Comparison of ENCODE assay signal across 9 cellular contexts in the genomic region with DNA sequence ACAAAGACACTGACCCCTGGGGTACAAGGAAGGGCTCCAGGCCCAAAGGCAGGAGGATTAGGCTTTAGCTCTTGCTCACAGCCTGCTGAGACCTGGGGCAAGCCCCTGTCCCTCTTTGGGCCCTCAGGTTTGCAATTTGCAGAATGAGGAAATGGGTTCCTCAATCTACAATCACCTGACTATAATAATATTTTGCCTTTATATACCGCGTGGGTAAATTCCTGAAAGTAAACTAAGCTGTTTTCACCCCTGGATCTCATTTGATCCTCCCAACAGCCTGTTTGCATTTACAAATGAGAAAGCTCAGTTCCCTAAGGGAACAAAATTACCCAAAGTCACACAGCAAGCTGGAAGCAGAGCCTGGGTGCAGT. TPM values are rescaled to one million over a fixed set of nuclear protein-coding genes. Genes with fewer than 3 reads are reported as not detected.
DNase-seq lines count a peak whose midpoint lies in the region; ATAC-seq and TF ChIP-seq lines count a peak whose summit lies in the region.
"Had no signal": no experiment of that assay in that cellular context is flagged by ENCODE, and none has a peak within 500 bp of the region (broad histone marks: within the 10 kb centered on the region; RNA-seq: fewer than 3 reads in every experiment).

No MANE protein-coding gene starts in this region.

- ATAC-seq in GM23338 (no peak), GM18868 (IDR thresholded peaks at IDR 0.05; ENCODE audit: unreplicated experiment) (no peak), HG03469 (IDR thresholded peaks at IDR 0.05; ENCODE audit: unreplicated experiment) (no peak)
- no peak for ATAC-seq in stimulated activated effector memory CD8-positive, alpha-beta T cell treated with anti-CD3 and anti-CD28 coated beads, Interleukin-12 subunit alpha, Interleukin-12 subunit beta, amount 100 ng/mL, for 72 hours

- H3K9me2 ChIP-seq in GM23338 (ENCODE audit: insufficient read depth) = no peaks in the 10 kb centered on the region

- peak overlapping the region; percentile 69; the same call in 1 of the 2 replicates for H3K4me2 ChIP-seq in GM23338

- H3K4me3 ChIP-seq in GM23338 (peak overlapping the region; percentile 72), foreskin fibroblast (ENCODE audit: low read depth in 1 of 2, low read length in 2 of 2) (peak overlapping the region; percentile 15 to 60)

- no peaks in the 10 kb centered on the region for H3F3A ChIP-seq in GM23338 (replicated peaks; ENCODE audit: low read depth)

- no peaks in the 10 kb centered on the region for H3K9me3 Mint-ChIP-seq in GM23338
- no peaks in the 10 kb centered on the region for H3K9me3 Mint-ChIP-seq in stimulated activated effector memory CD8-positive, alpha-beta T cell treated with anti-CD3 and anti-CD28 coated beads, Interleukin-12 subunit alpha, Interleukin-12 subunit beta, amount 100 ng/mL, for 72 hours

- H4K20me1 ChIP-seq in GM23338 (replicated peaks; ENCODE audit: insufficient read depth) = no peaks in the 10 kb centered on the region

- H3K27ac Mint-ChIP-seq in GM23338 = no peak overlapping the region
- H3K27ac Mint-ChIP-seq in stimulated activated effector memory CD8-positive, alpha-beta T cell treated with anti-CD3 and anti-CD28 coated beads, Interleukin-12 subunit alpha, Interleukin-12 subunit beta, amount 100 ng/mL, for 72 hours = peak overlapping the region; percentile 94

- H3K36me3 ChIP-seq in GM23338 (ENCODE audit: insufficient read depth) = no peaks in the 10 kb centered on the region

- peaks cover 9% of the 10 kb centered on the region for H3K4me1 ChIP-seq in GM23338 (ENCODE audit: insufficient read depth)
- H3K4me1 ChIP-seq: foreskin keratinocyte had no signal

- no peaks in the 10 kb centered on the region for H3K27me3 ChIP-seq in GM23338 (ENCODE audit: insufficient read depth)
- H3K27me3 ChIP-seq: foreskin keratinocyte had no signal

- no peaks in the 10 kb centered on the region for H3K36me3 Mint-ChIP-seq in GM23338 (ENCODE audit: low read depth)
- H3K36me3 Mint-ChIP-seq in stimulated activated effector memory CD8-positive, alpha-beta T cell treated with anti-CD3 and anti-CD28 coated beads, Interleukin-12 subunit alpha, Interleukin-12 subunit beta, amount 100 ng/mL, for 72 hours = peaks cover 8% of the 10 kb centered on the region

- peaks cover 19% of the 10 kb centered on the region for H3K4me1 Mint-ChIP-seq in GM23338
- peaks cover 32% of the 10 kb centered on the region for H3K4me1 Mint-ChIP-seq in stimulated activated effector memory CD8-positive, alpha-beta T cell treated with anti-CD3 and anti-CD28 coated beads, Interleukin-12 subunit alpha, Interleukin-12 subunit beta, amount 100 ng/mL, for 72 hours

- H2AFZ ChIP-seq in GM23338 = no peak overlapping the region

- no peaks in the 10 kb centered on the region for H3K79me2 ChIP-seq in GM23338 (replicated peaks; ENCODE audit: insufficient read depth)

- H3K27ac ChIP-seq in GM23338 (ENCODE audit: low read depth) = no peak overlapping the region
- H3K27ac ChIP-seq in VCaP = peak overlapping the region; percentile 89

- DNase-seq in GM23338 (ENCODE audit: low spot score) (no peak), foreskin fibroblast (no peak), NCI-H82 (lab: John Stamatoyannopoulos, UW) (no peak)
- no peak for DNase-seq in stimulated activated effector memory CD8-positive, alpha-beta T cell treated with anti-CD3 and anti-CD28 coated beads, Interleukin-12 subunit alpha, Interleukin-12 subunit beta, amount 100 ng/mL, for 72 hours (ENCODE audit: low spot score in 2 of 2)
- DNase-seq in stimulated activated CD4-positive, alpha-beta T cell treated with anti-CD3 and anti-CD28 coated beads, Interleukin-4, amount 100 ng/mL, for 1 hour = no peak

- H3K27me3 Mint-ChIP-seq in GM23338 (ENCODE audit: insufficient read depth, low read depth, poor library complexity) = peaks cover 13% of the 10 kb centered on the region

- no peak for TF ChIP-seq CTCF in GM23338 (conservative IDR thresholded peaks at IDR 0.05; ENCODE audit: low read depth in 2 of 2)
- no peak for TF ChIP-seq CTCF in VCaP (conservative IDR thresholded peaks at IDR 0.05)
- no peak for TF ChIP-seq CTCF in foreskin fibroblast (IDR thresholded peaks at IDR 0.05; ENCODE audit: low read depth, low read length)

- peak overlapping the region; percentile 98 for H3K4me3 Mint-ChIP-seq in GM23338
- peak overlapping the region; percentile 89 for H3K4me3 Mint-ChIP-seq in stimulated activated effector memory CD8-positive, alpha-beta T cell treated with anti-CD3 and anti-CD28 coated beads, Interleukin-12 subunit alpha, Interleukin-12 subunit beta, amount 100 ng/mL, for 72 hours

TF ChIP-seq in GM23338, 12 proteins besides CTCF, POLR2A, EP300 and RAD21:
- no peak for TF ChIP-seq POLR2AphosphoS5 (IDR thresholded peaks at IDR 0.05; ENCODE audit: low read depth)
- no peak for TF ChIP-seq EZH2 (IDR thresholded peaks at IDR 0.05; ENCODE audit: low read depth, unreplicated experiment)
- no peak for TF ChIP-seq JUNB (IDR thresholded peaks at IDR 0.05; ENCODE audit: unreplicated experiment)
- TF ChIP-seq ZNF331 (CRISPR knock-in tag; IDR thresholded peaks at IDR 0.05; ENCODE audit: low read depth) = no peak
- TF ChIP-seq ZNF114 (CRISPR knock-in tag; IDR thresholded peaks at IDR 0.05) = no peak
- TF ChIP-seq EZH2phosphoT487 (IDR thresholded peaks at IDR 0.05; ENCODE audit: unreplicated experiment) = no peak
- TF ChIP-seq CREB1 (CRISPR knock-in tag; IDR thresholded peaks at IDR 0.05; ENCODE audit: low read depth) = no peak
- no peak for TF ChIP-seq REST (IDR thresholded peaks at IDR 0.05; ENCODE audit: unreplicated experiment)
- no peak for TF ChIP-seq STAT1 (IDR thresholded peaks at IDR 0.05; ENCODE audit: unreplicated experiment)
- no peak for TF ChIP-seq ETS1 (IDR thresholded peaks at IDR 0.05)

RNA-seq across cellular contexts. Expression of gene STARD10, which starts 0.8 kb away (rescaled TPM):
- total RNA-seq in GM23338 (2014; rRNA removed; shearing (Covaris generic)) = 14.4 and 20.5 TPM in 2 replicates
- polyA plus RNA-seq in GM23338 (2016; fragmentation: Nextera tagmentation; extraction: Ambion mirVana) = 16.6 and 20.7 TPM in 2 replicates

RNA-seq across cellular contexts. Expression of gene ATG16L2, which starts 21.1 kb away (rescaled TPM):
- total RNA-seq in GM23338 (2014; rRNA removed; shearing (Covaris generic)) = 18.0 and 24.6 TPM in 2 replicates
- polyA plus RNA-seq in GM23338 (2016; fragmentation: Nextera tagmentation; extraction: Ambion mirVana) = 9.6 and 10.2 TPM in 2 replicates

RNA-seq across cellular contexts. Expression of gene ARAP1, which starts 40.9 kb away (rescaled TPM):
- total RNA-seq in GM23338 (2014; rRNA removed; shearing (Covaris generic)) = 110 and 116 TPM in 2 replicates
- 21.4 and 24.5 TPM in 2 replicates for polyA plus RNA-seq in GM23338 (2016; fragmentation: Nextera tagmentation; extraction: Ambion mirVana)
